ENCODE assay signal across 8 cellular contexts in genomic region chr21:26405735-26406361, GRCh38.
DNase-seq lines count a peak whose midpoint lies in the region; ATAC-seq, FAIRE-seq and TF ChIP-seq lines count a peak whose summit lies in the region.

No MANE protein-coding gene starts in this region.

- H3K9me1 ChIP-seq in endothelial cell of umbilical vein (replicated peaks; ENCODE audit: control insufficient read depth, extremely low read depth, insufficient read depth, low read length): no peaks in the 10 kb centered on the region

- FAIRE-seq in endothelial cell of umbilical vein (lab: Jason Lieb, UNC): no peak

- no peaks in the 10 kb centered on the region for H4K20me1 ChIP-seq in endothelial cell of umbilical vein (replicated peaks; ENCODE audit: control insufficient read depth, extremely low read depth, insufficient read depth, low read length)

- DNase-seq in activated T-cell treated with anti-CD3 and anti-CD28 coated beads for 48 hours (ENCODE audit: low read depth) (peak; percentile 4), NCI-H1092 treated with DMSO at 0.1 percent for 48 hours (lab: John Stamatoyannopoulos, UW) (peak; percentile 20), endothelial cell of umbilical vein (ENCODE audit: low read depth, low spot score) (peak; percentile 20), renal cortical epithelial cell (ENCODE audit: low read depth) (peak; percentile 88), NCI-H2227 (lab: John Stamatoyannopoulos, UW; ENCODE audit: unreplicated experiment) (no peak), SIG-M5 (lab: John Stamatoyannopoulos, UW) (no peak)
- no peak for DNase-seq in activated T-cell treated with anti-CD3 and anti-CD28 coated beads, Interleukin-2, amount 50 U/mL, for 1 hour

- H2AFZ ChIP-seq in endothelial cell of umbilical vein (ENCODE audit: low read depth, low read length): peak overlapping the region; percentile 81

- H3K4me2 ChIP-seq in endothelial cell of umbilical vein (ENCODE audit: insufficient read depth, low read length): no peak overlapping the region

- no peak for TF ChIP-seq POLR2A in endothelial cell of umbilical vein (IDR thresholded peaks at IDR 0.05; ENCODE audit: low read depth, low read length)

- no peaks in the 10 kb centered on the region for H3K36me3 ChIP-seq in endothelial cell of umbilical vein (ENCODE audit: control insufficient read depth in 2 of 2, extremely low read depth in 1 of 2, insufficient read depth in 2 of 2, low read length in 2 of 2)

- no peak for TF ChIP-seq CTCF in endothelial cell of umbilical vein (IDR thresholded peaks at IDR 0.05; ENCODE audit: extremely low read depth in 1 of 2, insufficient read depth in 1 of 2, low read depth in 1 of 2, low read length in 2 of 2)

- no peak overlapping the region for H3K27ac ChIP-seq in endothelial cell of umbilical vein (ENCODE audit: insufficient read depth, low read depth, low read length)

- CTCF ChIA-PET in endothelial cell of umbilical vein (lab: Charles Lee): interaction anchor here (0.8 kb wide), 1 partner anchor 10 kb away, joined by 3 read pairs; no protein-coding TSS in a partner anchor

- dilution Hi-C loops in endothelial cell of umbilical vein (cut with MboI; ENCODE audit: extremely low pct_ligation_motif_present, low sequenced_read_pairs): no loop called here

- no peak for ATAC-seq in HG02840 (IDR thresholded peaks at IDR 0.05; ENCODE audit: low FRiP score, unreplicated experiment)

- no peaks in the 10 kb centered on the region for H3K9me3 ChIP-seq in endothelial cell of umbilical vein (replicated peaks; ENCODE audit: control insufficient read depth, insufficient read depth, low read length)

- BruUV-seq in endothelial cell of umbilical vein (replicated peaks; lab: Mats Ljungman, UMichigan): no TSS peak

- no peak overlapping the region for H3K4me3 ChIP-seq in endothelial cell of umbilical vein (replicated peaks in 1 of 3; ENCODE audit: insufficient read depth in 1 of 3, low read depth in 1 of 3, low read length in 3 of 3)

- peaks cover 13% of the 10 kb centered on the region for H3K4me1 ChIP-seq in endothelial cell of umbilical vein (ENCODE audit: control insufficient read depth, extremely low read depth, insufficient read depth, low read length)

- no peak overlapping the region for H3K9ac ChIP-seq in endothelial cell of umbilical vein (replicated peaks; ENCODE audit: extremely low read depth, insufficient read depth, low read length)

- H3K79me2 ChIP-seq in endothelial cell of umbilical vein (ENCODE audit: control insufficient read depth, insufficient read depth, low read length): no peaks in the 10 kb centered on the region

- no peaks in the 10 kb centered on the region for H3K27me3 ChIP-seq in endothelial cell of umbilical vein (ENCODE audit: control insufficient read depth in 2 of 2, insufficient read depth in 2 of 2, low read length in 2 of 2)

- POLR2A ChIA-PET in endothelial cell of umbilical vein (lab: Charles Lee): no interaction called here

- intact Hi-C loops in endothelial cell of umbilical vein (cut with micrococcal nuclease): no loop called here

TF ChIP-seq in endothelial cell of umbilical vein, 7 proteins besides CTCF, POLR2A, EP300 and RAD21:
- no peak for TF ChIP-seq EZH2 (IDR thresholded peaks at IDR 0.05; ENCODE audit: borderline replicate concordance, low read depth, low read length, severe bottlenecking)
- TF ChIP-seq FOS (IDR thresholded peaks at IDR 0.05; ENCODE audit: borderline replicate concordance, insufficient read depth, low read length): no peak
- no peak for TF ChIP-seq MYC (IDR thresholded peaks at IDR 0.05; ENCODE audit: low read depth, low read length)
- no peak for TF ChIP-seq GATA2 (IDR thresholded peaks at IDR 0.05; ENCODE audit: insufficient read depth, insufficient read length, low read depth, low read length)
- TF ChIP-seq JUN (IDR thresholded peaks at IDR 0.05; ENCODE audit: borderline replicate concordance, insufficient read depth, insufficient read length, low read depth): no peak
- TF ChIP-seq POLR2AphosphoS5 (IDR thresholded peaks at IDR 0.05; ENCODE audit: insufficient read depth, low read depth, low read length): no peak
- no peak for TF ChIP-seq MAX (IDR thresholded peaks at IDR 0.05; ENCODE audit: insufficient read depth, insufficient read length)
TF ChIP-seq in endothelial cell of umbilical vein: peak in this region for 0.

Comparison
In these comparisons a context has a peak if more than half of its experiments do, and no peak if none do; other contexts are left out.
1. DNase-seq: peak in activated T-cell treated with anti-CD3 and anti-CD28 coated beads for 48 hours (single experiment), NCI-H1092 treated with DMSO at 0.1 percent for 48 hours (single experiment), endothelial cell of umbilical vein (single experiment) and renal cortical epithelial cell (single experiment); none in activated T-cell treated with anti-CD3 and anti-CD28 coated beads, Interleukin-2, amount 50 U/mL, for 1 hour (single experiment), NCI-H2227 (single experiment) and SIG-M5 (single experiment).